1 cellular context compared by ENCODE assay signal in the genomic region with DNA sequence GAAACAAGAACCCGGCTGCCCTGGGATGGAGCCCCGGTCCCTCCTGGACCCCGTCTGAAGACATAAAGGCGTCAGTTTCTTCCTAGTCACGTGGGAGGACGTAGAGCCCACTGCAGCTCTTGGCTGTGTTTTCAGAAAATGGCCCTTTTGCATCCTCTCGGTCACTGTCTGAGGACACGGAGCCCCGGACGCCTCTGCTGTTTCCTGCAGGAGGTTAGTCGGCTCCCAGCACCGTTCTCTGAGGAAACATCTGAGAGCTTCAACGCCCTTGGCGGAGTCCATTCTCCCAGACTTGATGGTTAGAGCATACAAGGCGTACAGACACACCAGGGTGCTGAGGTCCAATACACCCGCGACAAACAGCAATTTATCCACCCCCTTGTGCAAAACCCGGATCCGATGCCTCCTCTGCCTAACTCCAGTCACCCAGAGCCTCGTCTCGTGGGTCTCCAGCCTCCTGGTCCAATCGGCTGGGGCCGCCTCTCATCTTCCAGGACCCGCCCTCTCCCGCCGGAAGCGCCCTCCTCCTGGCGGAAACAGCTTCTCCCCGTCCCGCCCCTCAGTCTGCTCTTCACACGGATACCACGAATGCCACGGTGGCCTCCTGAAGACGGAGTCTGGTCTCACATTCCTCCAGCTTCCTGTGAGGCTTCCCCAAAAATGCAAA.
TF ChIP-seq lines count a peak whose summit lies in the region.

No MANE protein-coding gene starts in this region.

TF ChIP-seq in HepG2, 621 proteins besides CTCF, POLR2A, EP300 and RAD21 (continued from another document):
- TF ChIP-seq, protein P1, sequence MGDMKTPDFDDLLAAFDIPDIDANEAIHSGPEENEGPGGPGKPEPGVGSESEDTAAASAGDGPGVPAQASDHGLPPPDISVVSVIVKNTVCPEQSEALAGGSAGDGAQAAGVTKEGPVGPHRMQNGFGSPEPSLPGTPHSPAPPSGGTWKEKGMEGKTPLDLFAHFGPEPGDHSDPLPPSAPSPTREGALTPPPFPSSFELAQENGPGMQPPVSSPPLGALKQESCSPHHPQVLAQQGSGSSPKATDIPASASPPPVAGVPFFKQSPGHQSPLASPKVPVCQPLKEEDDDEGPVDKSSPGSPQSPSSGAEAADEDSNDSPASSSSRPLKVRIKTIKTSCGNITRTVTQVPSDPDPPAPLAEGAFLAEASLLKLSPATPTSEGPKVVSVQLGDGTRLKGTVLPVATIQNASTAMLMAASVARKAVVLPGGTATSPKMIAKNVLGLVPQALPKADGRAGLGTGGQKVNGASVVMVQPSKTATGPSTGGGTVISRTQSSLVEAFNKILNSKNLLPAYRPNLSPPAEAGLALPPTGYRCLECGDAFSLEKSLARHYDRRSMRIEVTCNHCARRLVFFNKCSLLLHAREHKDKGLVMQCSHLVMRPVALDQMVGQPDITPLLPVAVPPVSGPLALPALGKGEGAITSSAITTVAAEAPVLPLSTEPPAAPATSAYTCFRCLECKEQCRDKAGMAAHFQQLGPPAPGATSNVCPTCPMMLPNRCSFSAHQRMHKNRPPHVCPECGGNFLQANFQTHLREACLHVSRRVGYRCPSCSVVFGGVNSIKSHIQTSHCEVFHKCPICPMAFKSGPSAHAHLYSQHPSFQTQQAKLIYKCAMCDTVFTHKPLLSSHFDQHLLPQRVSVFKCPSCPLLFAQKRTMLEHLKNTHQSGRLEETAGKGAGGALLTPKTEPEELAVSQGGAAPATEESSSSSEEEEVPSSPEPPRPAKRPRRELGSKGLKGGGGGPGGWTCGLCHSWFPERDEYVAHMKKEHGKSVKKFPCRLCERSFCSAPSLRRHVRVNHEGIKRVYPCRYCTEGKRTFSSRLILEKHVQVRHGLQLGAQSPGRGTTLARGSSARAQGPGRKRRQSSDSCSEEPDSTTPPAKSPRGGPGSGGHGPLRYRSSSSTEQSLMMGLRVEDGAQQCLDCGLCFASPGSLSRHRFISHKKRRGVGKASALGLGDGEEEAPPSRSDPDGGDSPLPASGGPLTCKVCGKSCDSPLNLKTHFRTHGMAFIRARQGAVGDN (CRISPR knock-in tag; IDR thresholded peaks at IDR 0.05) = no peak
- TF ChIP-seq TCF12 (IDR thresholded peaks at IDR 0.05) = no peak
- no peak for TF ChIP-seq TCF12 (CRISPR knock-in tag; IDR thresholded peaks at IDR 0.05)
- no peak for TF ChIP-seq ZNF207 (IDR thresholded peaks at IDR 0.05; ENCODE audit: borderline replicate concordance)
- no peak for TF ChIP-seq CENPX (CRISPR knock-in tag; IDR thresholded peaks at IDR 0.05)
- no peak for TF ChIP-seq PTBP1 (IDR thresholded peaks at IDR 0.05; ENCODE audit: low read depth, low read length, poor library complexity, severe bottlenecking)
- TF ChIP-seq MTF1 (CRISPR knock-in tag; IDR thresholded peaks at IDR 0.05) = no peak
- TF ChIP-seq, protein P2, sequence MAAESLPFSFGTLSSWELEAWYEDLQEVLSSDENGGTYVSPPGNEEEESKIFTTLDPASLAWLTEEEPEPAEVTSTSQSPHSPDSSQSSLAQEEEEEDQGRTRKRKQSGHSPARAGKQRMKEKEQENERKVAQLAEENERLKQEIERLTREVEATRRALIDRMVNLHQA (CRISPR knock-in tag; IDR thresholded peaks at IDR 0.05) = no peak
- no peak for TF ChIP-seq ZNF124 (CRISPR knock-in tag; IDR thresholded peaks at IDR 0.05)
- no peak for TF ChIP-seq BCL6 (CRISPR knock-in tag; IDR thresholded peaks at IDR 0.05)
- TF ChIP-seq, protein P3, sequence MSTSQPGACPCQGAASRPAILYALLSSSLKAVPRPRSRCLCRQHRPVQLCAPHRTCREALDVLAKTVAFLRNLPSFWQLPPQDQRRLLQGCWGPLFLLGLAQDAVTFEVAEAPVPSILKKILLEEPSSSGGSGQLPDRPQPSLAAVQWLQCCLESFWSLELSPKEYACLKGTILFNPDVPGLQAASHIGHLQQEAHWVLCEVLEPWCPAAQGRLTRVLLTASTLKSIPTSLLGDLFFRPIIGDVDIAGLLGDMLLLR (CRISPR knock-in tag; IDR thresholded peaks at IDR 0.05) = no peak
- TF ChIP-seq HOXA5 (CRISPR knock-in tag; IDR thresholded peaks at IDR 0.05) = no peak
- TF ChIP-seq ZNF570 (CRISPR knock-in tag; IDR thresholded peaks at IDR 0.05; ENCODE audit: borderline replicate concordance) = no peak
- TF ChIP-seq GFI1 (CRISPR knock-in tag; IDR thresholded peaks at IDR 0.05; ENCODE audit: borderline replicate concordance) = no peak
- TF ChIP-seq ELF1 (CRISPR knock-in tag; IDR thresholded peaks at IDR 0.05) = no peak
- TF ChIP-seq, protein P4, sequence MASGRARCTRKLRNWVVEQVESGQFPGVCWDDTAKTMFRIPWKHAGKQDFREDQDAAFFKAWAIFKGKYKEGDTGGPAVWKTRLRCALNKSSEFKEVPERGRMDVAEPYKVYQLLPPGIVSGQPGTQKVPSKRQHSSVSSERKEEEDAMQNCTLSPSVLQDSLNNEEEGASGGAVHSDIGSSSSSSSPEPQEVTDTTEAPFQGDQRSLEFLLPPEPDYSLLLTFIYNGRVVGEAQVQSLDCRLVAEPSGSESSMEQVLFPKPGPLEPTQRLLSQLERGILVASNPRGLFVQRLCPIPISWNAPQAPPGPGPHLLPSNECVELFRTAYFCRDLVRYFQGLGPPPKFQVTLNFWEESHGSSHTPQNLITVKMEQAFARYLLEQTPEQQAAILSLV (CRISPR knock-in tag; IDR thresholded peaks at IDR 0.05; ENCODE audit: borderline replicate concordance) = no peak
- TF ChIP-seq ZNF333 (CRISPR knock-in tag; IDR thresholded peaks at IDR 0.05; ENCODE audit: borderline replicate concordance) = no peak
- TF ChIP-seq MBD4 (IDR thresholded peaks at IDR 0.05; ENCODE audit: borderline replicate concordance, low read length) = no peak
